In the genomic region with DNA sequence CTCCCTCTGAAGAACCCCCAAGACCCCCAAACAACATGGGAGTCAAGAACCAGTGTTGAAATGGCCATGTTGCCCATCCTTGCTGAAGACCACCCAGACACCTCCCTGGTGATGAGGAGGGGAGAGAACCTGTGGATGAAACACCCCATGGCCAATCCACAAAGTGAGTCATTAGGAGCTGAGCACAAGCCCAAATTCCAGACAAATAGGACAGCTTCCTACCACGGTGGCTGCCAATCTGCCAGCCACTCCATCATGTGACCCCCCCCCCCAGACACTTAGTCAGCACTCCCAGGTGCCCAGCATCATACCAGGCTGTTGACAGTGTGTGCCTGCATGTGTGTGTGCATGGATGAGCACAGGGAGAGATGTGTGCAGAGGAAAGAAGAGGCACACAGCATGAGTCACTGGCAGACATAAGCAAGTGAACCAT, we compare ENCODE assay signal across 8 cellular contexts.
DNase-seq lines count a peak whose midpoint lies in the region; ATAC-seq lines count a peak whose summit lies in the region.

No MANE protein-coding gene starts in this region.

- in situ Hi-C loops in ACHN (cut with HindIII; ENCODE audit: low pct_ligation_motif_present, low pct_unique_long_range_greater_than_20kb, low sequenced_read_pairs), result no loop called here

- DNase-seq in ACHN, result peak; percentile 48
- DNase-seq in HCEC 1CT, result peak; percentile 20
- DNase-seq in SW480 (ENCODE audit: low spot score), result peak; percentile 46
- DNase-seq in iris pigment epithelial cell (ENCODE audit: low read depth), result peak; percentile 41
- no peak for DNase-seq in DMS153 treated with DMSO at 0.1 percent for 48 hours (lab: John Stamatoyannopoulos, UW; ENCODE audit: unreplicated experiment)
- DNase-seq in dedifferentiated amniotic fluid mesenchymal stem cell (ENCODE audit: extremely low spot score), result no peak
- no peak for DNase-seq in NCI-H1930 (lab: John Stamatoyannopoulos, UW)

- ATAC-seq in HG03520 (IDR thresholded peaks at IDR 0.05; ENCODE audit: unreplicated experiment), result no peak

Comparison
In these comparisons a context has a peak if more than half of its experiments do, and no peak if none do; other contexts are left out.
1. DNase-seq: peak in ACHN (single experiment), HCEC 1CT (single experiment), SW480 (single experiment) and iris pigment epithelial cell (single experiment); none in DMS153 treated with DMSO at 0.1 percent for 48 hours (single experiment), dedifferentiated amniotic fluid mesenchymal stem cell (single experiment) and NCI-H1930 (0 of 2).